Comparison of ENCODE assay signal across 8 cellular contexts in the genomic region with DNA sequence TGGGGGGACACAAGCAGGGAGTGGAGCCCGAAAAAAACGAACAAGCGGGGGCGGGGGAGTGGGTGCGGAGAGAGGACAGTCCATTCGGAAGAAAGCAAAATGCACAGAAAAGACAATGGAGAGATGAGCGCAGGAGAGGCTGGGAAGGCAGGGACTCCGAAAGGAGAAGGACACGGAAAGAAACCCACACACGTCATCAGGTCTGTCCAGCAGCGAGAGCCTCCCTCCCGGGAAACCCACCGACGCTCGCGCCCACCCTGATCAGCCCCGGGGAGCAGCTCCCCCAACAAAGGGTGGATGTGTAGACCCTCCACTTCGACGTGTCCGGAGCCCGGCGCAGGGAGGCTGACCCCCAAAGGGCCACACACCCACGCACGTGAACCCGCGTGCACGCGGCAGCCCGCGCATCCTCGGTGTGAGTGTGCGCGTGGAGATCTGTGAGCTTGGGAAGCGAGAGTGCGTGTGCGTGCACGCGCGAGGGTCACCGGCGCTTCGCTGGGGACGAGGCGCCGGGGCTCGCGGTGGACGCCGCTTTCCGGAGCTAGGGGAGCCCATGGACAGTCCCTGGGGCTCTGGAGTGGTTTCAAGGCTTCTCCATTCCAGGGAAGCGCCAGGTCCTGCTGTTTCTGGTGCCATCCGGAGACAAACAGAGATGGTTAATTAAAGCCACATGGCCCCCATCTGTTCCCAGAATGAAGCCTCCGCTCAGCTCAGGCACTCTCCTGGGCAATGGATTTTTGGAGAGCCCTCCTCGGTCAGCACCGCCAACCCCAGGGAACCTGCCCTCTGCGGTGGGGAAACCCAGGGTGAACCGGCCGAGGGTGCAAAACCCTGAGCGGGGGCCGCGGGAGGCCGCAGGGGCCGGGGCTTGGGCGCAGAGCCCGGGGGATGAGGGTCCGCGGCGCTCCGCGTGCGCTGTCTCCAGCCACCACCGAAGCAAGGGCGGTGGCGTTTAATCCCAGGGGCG. TPM values are rescaled to one million over a fixed set of nuclear protein-coding genes. Genes with fewer than 3 reads are reported as not detected.
DNase-seq lines count a peak whose midpoint lies in the region; ATAC-seq and TF ChIP-seq lines count a peak whose summit lies in the region.

No MANE protein-coding gene starts in this region.

- H3K9ac ChIP-seq in endocrine pancreas (ENCODE audit: control insufficient read depth, insufficient read depth, low read length), result peak overlapping the region; percentile 87
- H3K9ac ChIP-seq in mucosa of rectum (ENCODE audit: low read depth in 1 of 2, low read length in 2 of 2), result peak overlapping the region; percentile 65 to 83

- in situ Hi-C loops in Panc1 (cut with HindIII; ENCODE audit: low pct_unique_long_range_greater_than_20kb, low sequenced_read_pairs), result no loop called here

- H3K36me3 ChIP-seq in Panc1 (ENCODE audit: control insufficient read depth, insufficient read depth, low read length) (peaks cover 16% of the 10 kb centered on the region; the same call in 1 of the 2 replicates), endocrine pancreas (ENCODE audit: control insufficient read depth, insufficient read depth, low read length) (no peaks in the 10 kb centered on the region), mucosa of rectum (ENCODE audit: control insufficient read depth in 2 of 2, insufficient read depth in 2 of 2, low read length in 2 of 2) (peaks cover 0 to 2% of the 10 kb centered on the region in 2 donors)

- no peak for TF ChIP-seq CTCF in Panc1 (IDR thresholded peaks at IDR 0.05)

- TSS peak; percentile 73 for BruUV-seq in Panc1 (replicated peaks; lab: Mats Ljungman, UMichigan)

- CTCF ChIA-PET in Panc1 (lab: Charles Lee), result interaction anchor here (1.2 kb wide), 1 partner anchor 144 kb away, joined by 4 read pairs; no protein-coding TSS in a partner anchor

- H3K4me3 ChIP-seq in Panc1 (ENCODE audit: low read depth in 2 of 2, low read length in 2 of 2) (peak overlapping the region; percentile 79 to 96), endocrine pancreas (ENCODE audit: control insufficient read depth, insufficient read depth, low read length) (peak overlapping the region; percentile 51), mucosa of rectum (ENCODE audit: low read length in 2 of 2) (peak overlapping the region; percentile 82 to 85)

- peak overlapping the region; percentile 90 for H3K27ac ChIP-seq in Panc1 (ENCODE audit: low read length)
- H3K27ac ChIP-seq in mucosa of rectum (ENCODE audit: low read depth in 2 of 2, low read length in 2 of 2), result peak overlapping the region; percentile 72 to 75

- no peaks in the 10 kb centered on the region; the same call in 1 of the 2 replicates for H3K27me3 ChIP-seq in Panc1 (ENCODE audit: control insufficient read depth, insufficient read depth, low read length)
- H3K27me3 ChIP-seq in endocrine pancreas (ENCODE audit: control insufficient read depth, insufficient read depth, low read length), result no peaks in the 10 kb centered on the region
- H3K27me3 ChIP-seq in mucosa of rectum (ENCODE audit: control insufficient read depth in 2 of 2, insufficient read depth in 2 of 2, low read length in 2 of 2), result no peaks in the 10 kb centered on the region

- H3K9me3 ChIP-seq in Panc1 (ENCODE audit: control insufficient read depth, insufficient read depth, low read depth, low read length) (no peaks in the 10 kb centered on the region), endocrine pancreas (ENCODE audit: control insufficient read depth, low read length) (no peaks in the 10 kb centered on the region), mucosa of rectum (ENCODE audit: control insufficient read depth in 2 of 2, low read length in 2 of 2) (no peaks in the 10 kb centered on the region)

- ATAC-seq in Panc1, result peak; percentile 27
- ATAC-seq in GM21786 (IDR thresholded peaks at IDR 0.05; ENCODE audit: unreplicated experiment), result no peak
- ATAC-seq in HG02571 (IDR thresholded peaks at IDR 0.05; ENCODE audit: unreplicated experiment), result no peak
- no peak for ATAC-seq in GM18868 (IDR thresholded peaks at IDR 0.05; ENCODE audit: unreplicated experiment)

- DNase-seq in NCI-H146 (lab: John Stamatoyannopoulos, UW) (peak; percentile 42), NCI-H146 treated with DMSO at 0.1 percent for 48 hours (lab: John Stamatoyannopoulos, UW; ENCODE audit: unreplicated experiment) (no peak), Panc1 (ENCODE audit: low read depth, low spot score) (no peak)

- POLR2A ChIA-PET in Panc1 (lab: Charles Lee), result no interaction called here

- H3K4me1 ChIP-seq in Panc1 (ENCODE audit: control insufficient read depth, insufficient read depth, low read length) (peaks cover 60% of the 10 kb centered on the region), endocrine pancreas (ENCODE audit: control insufficient read depth, insufficient read depth, low read length) (peaks cover 4% of the 10 kb centered on the region), mucosa of rectum (ENCODE audit: control insufficient read depth in 2 of 2, insufficient read depth in 2 of 2, low read length in 2 of 2) (peaks cover 14 to 34% of the 10 kb centered on the region in 2 donors)

- intact Hi-C loops in Panc1 (cut with micrococcal nuclease; ENCODE audit: unreplicated experiment), result no loop called here

RNA-seq across cellular contexts. Expression of gene LAMB1, which starts 0.9 kb away (rescaled TPM):
- 204 TPM for total RNA-seq in Panc1 (2021; ENCODE audit: unreplicated experiment)
- 141 TPM for polyA plus RNA-seq in Panc1 (2012; ENCODE audit: insufficient read length)
